Comparison of ENCODE assay signal across 13 cellular contexts in the genomic region with DNA sequence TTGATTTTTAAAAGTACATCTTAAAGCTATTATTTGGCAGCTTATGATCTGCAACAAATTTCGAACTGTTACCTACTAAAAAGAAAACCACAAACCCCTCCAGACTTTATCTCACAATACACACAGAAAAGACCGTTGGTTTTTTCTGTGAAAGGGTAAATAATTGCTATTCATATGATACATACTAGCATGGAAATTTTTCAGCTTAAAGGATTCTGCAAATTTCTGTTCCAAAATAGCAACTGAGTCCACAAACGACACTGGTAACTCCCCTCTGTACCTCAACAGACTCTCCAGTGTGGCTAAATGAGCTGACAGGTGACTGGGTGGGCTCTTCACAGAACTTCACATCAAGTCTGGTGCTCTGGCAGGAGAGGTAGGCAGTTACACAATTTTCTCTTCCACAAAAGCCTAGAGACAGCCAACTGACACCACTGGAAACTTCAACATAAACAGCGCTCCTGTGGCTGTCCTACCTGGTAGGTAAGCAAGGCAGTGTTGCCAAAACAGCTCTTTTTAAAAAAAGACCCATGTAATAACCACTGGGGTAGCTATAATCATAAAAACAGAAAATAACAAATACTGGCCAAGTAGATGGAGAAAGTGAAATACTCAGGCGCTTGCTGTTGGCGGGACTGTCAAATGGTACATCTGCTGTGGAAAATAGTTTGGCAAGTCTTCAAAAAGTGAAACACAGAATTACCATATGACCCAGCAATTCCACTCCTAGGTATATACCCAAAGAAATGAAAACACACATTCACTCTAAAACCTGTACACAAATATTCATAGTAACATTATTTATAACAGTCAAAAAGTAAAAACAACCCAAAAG. TPM values are rescaled to one million over a fixed set of nuclear protein-coding genes. Genes with fewer than 3 reads are reported as not detected.
DNase-seq lines count a peak whose midpoint lies in the region; ATAC-seq and TF ChIP-seq lines count a peak whose summit lies in the region.
"Had no signal": no experiment of that assay in that cellular context is flagged by ENCODE, and none has a peak within 500 bp of the region (broad histone marks: within the 10 kb centered on the region; RNA-seq: fewer than 3 reads in every experiment).

No MANE protein-coding gene starts in this region.

- H3K4me3 Mint-ChIP-seq in activated naive CD4-positive, alpha-beta T cell treated with anti-CD3 and anti-CD28 coated beads, Interleukin-2, amount 10 ng/mL, durations not matched to agents 7 days and 5 days: no peak overlapping the region
- peak overlapping the region; percentile 56 to 64 for H3K4me3 Mint-ChIP-seq in effector memory CD8-positive, alpha-beta T cell

- peaks cover 6 to 63% (median 51%) of the 10 kb centered on the region in 5 donors for H3K4me1 ChIP-seq in subcutaneous abdominal adipose tissue (ENCODE audit: control insufficient read depth in 5 of 5, insufficient read depth in 5 of 5, low read length in 5 of 5)
- H3K4me1 ChIP-seq: uterus had no signal

- H3K9me3 ChIP-seq in subcutaneous abdominal adipose tissue (ENCODE audit: control insufficient read depth in 5 of 5, low read length in 5 of 5): no peaks in the 10 kb centered on the region
- H3K9me3 ChIP-seq: sigmoid colon, uterus had no signal

- no peak for DNase-seq in activated naive CD4-positive, alpha-beta T cell treated with anti-CD3 and anti-CD28 coated beads, Interleukin-2, amount 50 U/mL, for 72 hours (ENCODE audit: low spot score in 2 of 2)
- no peak for DNase-seq in activated naive CD4-positive, alpha-beta T cell treated with anti-CD3 and anti-CD28 coated beads, Interleukin-2, amount 10 ng/mL, durations not matched to agents 7 days and 5 days
- DNase-seq in effector memory CD8-positive, alpha-beta T cell: no peak
- DNase-seq in glomerular visceral epithelial cell (ENCODE audit: extremely low spot score) (no peak), DMS79 (lab: John Stamatoyannopoulos, UW) (no peak)
- DNase-seq: activated CD8-positive, alpha-beta memory T cell treated with anti-CD3 and anti-CD28 coated beads, Interleukin-2, amount 50 U/mL, for 4 hours; NCI-H1436 treated with DMSO at 0.1 percent for 48 hours; sigmoid colon; uterus had no signal

- H3K27me3 ChIP-seq in subcutaneous abdominal adipose tissue (ENCODE audit: control insufficient read depth in 5 of 5, insufficient read depth in 4 of 5, low read length in 5 of 5): no peaks in the 10 kb centered on the region
- H3K27me3 ChIP-seq: sigmoid colon, uterus had no signal

- ATAC-seq in activated naive CD4-positive, alpha-beta T cell treated with anti-CD3 and anti-CD28 coated beads, Interleukin-2, amount 50 U/mL, for 72 hours: no peak
- ATAC-seq in SK-N-SH treated with all-trans-retinoic acid at 6 μM for 48 hours: no peak
- ATAC-seq in effector memory CD8-positive, alpha-beta T cell (replicated peaks): no peak
- ATAC-seq in GM18909 (IDR thresholded peaks at IDR 0.05; ENCODE audit: poor library complexity, unreplicated experiment): no peak

- H3K36me3 ChIP-seq in subcutaneous abdominal adipose tissue (ENCODE audit: control insufficient read depth in 5 of 5, insufficient read depth in 5 of 5, low read length in 5 of 5): no peaks in the 10 kb centered on the region
- H3K36me3 ChIP-seq: sigmoid colon, uterus had no signal

- peak overlapping the region in 1 of 5 donors; percentile 48 for H3K9ac ChIP-seq in subcutaneous abdominal adipose tissue (ENCODE audit: low read length in 5 of 5)

- peak overlapping the region; percentile 49 to 55 for H3K27ac Mint-ChIP-seq in activated naive CD4-positive, alpha-beta T cell treated with anti-CD3 and anti-CD28 coated beads, Interleukin-2, amount 50 U/mL, for 72 hours
- H3K27ac Mint-ChIP-seq in activated naive CD4-positive, alpha-beta T cell treated with anti-CD3 and anti-CD28 coated beads, Interleukin-2, amount 10 ng/mL, durations not matched to agents 7 days and 5 days: no peak overlapping the region
- peak overlapping the region; percentile 89 to 95 for H3K27ac Mint-ChIP-seq in effector memory CD8-positive, alpha-beta T cell

- no peaks in the 10 kb centered on the region for H3K27me3 Mint-ChIP-seq in activated naive CD4-positive, alpha-beta T cell treated with anti-CD3 and anti-CD28 coated beads, Interleukin-2, amount 10 ng/mL, durations not matched to agents 7 days and 5 days
- no peaks in the 10 kb centered on the region for H3K27me3 Mint-ChIP-seq in effector memory CD8-positive, alpha-beta T cell

- H3K9me3 Mint-ChIP-seq in activated naive CD4-positive, alpha-beta T cell treated with anti-CD3 and anti-CD28 coated beads, Interleukin-2, amount 50 U/mL, for 72 hours: no peaks in the 10 kb centered on the region
- H3K9me3 Mint-ChIP-seq in activated naive CD4-positive, alpha-beta T cell treated with anti-CD3 and anti-CD28 coated beads, Interleukin-2, amount 10 ng/mL, durations not matched to agents 7 days and 5 days: no peaks in the 10 kb centered on the region
- H3K9me3 Mint-ChIP-seq in effector memory CD8-positive, alpha-beta T cell: no peaks in the 10 kb centered on the region

- peaks cover 90% of the 10 kb centered on the region for H3K4me1 Mint-ChIP-seq in activated naive CD4-positive, alpha-beta T cell treated with anti-CD3 and anti-CD28 coated beads, Interleukin-2, amount 10 ng/mL, durations not matched to agents 7 days and 5 days
- peaks cover 79 to 87% of the 10 kb centered on the region in 2 donors for H3K4me1 Mint-ChIP-seq in effector memory CD8-positive, alpha-beta T cell (ENCODE audit: low read depth in 2 of 2)

- peak overlapping the region; percentile 63 for H3K27ac ChIP-seq in subcutaneous abdominal adipose tissue (ENCODE audit: low read depth, low read length)
- H3K27ac ChIP-seq: uterus had no signal

- CTCF ChIA-PET in activated naive CD4-positive, alpha-beta T cell treated with anti-CD3 and anti-CD28 coated beads, Interleukin-2, amount 10 ng/mL, durations not matched to agents 7 days and 5 days (lab: Charles Lee): interaction anchor here (1.1 to 1.3 kb wide), 2 partner anchors 17 to 33 kb away, joined by 3 read pairs; no protein-coding TSS in a partner anchor

- peaks cover 0 to 17% of the 10 kb centered on the region in 2 donors for H3K36me3 Mint-ChIP-seq in activated naive CD4-positive, alpha-beta T cell treated with anti-CD3 and anti-CD28 coated beads, Interleukin-2, amount 50 U/mL, for 72 hours
- peaks cover 30% of the 10 kb centered on the region for H3K36me3 Mint-ChIP-seq in activated naive CD4-positive, alpha-beta T cell treated with anti-CD3 and anti-CD28 coated beads, Interleukin-2, amount 10 ng/mL, durations not matched to agents 7 days and 5 days
- peaks cover 17% of the 10 kb centered on the region for H3K36me3 Mint-ChIP-seq in effector memory CD8-positive, alpha-beta T cell (ENCODE audit: insufficient read depth)

- H3K4me3 ChIP-seq in subcutaneous abdominal adipose tissue (ENCODE audit: low read depth in 1 of 5, low read length in 5 of 5): no peak overlapping the region
- H3K4me3 ChIP-seq: sigmoid colon, uterus had no signal

TF ChIP-seq in SK-N-SH treated with all-trans-retinoic acid at 6 μM for 48 hours, 23 proteins besides CTCF, POLR2A, EP300 and RAD21:
- TF ChIP-seq ZNF70 (CRISPR knock-in tag; IDR thresholded peaks at IDR 0.05) (peak; percentile 77), TSHZ2 (CRISPR knock-in tag; IDR thresholded peaks at IDR 0.05) (no peak), ISL1 (CRISPR knock-in tag; IDR thresholded peaks at IDR 0.05) (no peak)

RNA-seq across cellular contexts. Expression of gene ELOVL5, which starts 37.8 kb away (rescaled TPM):
- 100 to 1,000 TPM in 1 of 2 donors, 10 to 100 TPM in 1; 84.6 to 134 TPM for total RNA-seq in activated naive CD4-positive, alpha-beta T cell treated with anti-CD3 and anti-CD28 coated beads, Interleukin-2, amount 50 U/mL, for 72 hours
- total RNA-seq: HT-29 had no signal
